In the genomic region with DNA sequence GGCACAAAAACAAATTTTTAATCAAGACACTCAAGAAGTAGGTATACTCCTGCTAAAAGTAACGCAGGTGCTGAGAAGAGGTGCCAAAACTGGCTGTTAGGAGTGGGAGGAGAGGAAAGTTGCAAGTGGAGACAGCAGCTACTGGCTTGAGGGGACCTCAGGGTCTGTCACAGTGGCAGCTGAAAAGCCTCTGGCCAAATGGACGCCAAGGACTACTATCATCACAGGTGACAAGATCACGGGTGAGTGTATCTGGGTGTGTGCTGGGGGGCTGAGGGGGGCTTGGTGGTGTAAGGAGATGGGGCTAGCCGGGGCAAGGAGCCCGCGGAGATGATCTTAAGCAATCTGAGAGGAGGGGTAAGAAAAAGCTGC, we compare ENCODE assay signal across 1 cellular context.
TF ChIP-seq lines count a peak whose summit lies in the region.

No MANE protein-coding gene starts in this region.

TF ChIP-seq in HCT116, 20 proteins besides CTCF, POLR2A, EP300 and RAD21 (continued from another document):
- no peak for TF ChIP-seq FOSL1 (IDR thresholded peaks at IDR 0.05; ENCODE audit: low read depth)
- TF ChIP-seq YY1 (IDR thresholded peaks at IDR 0.05; ENCODE audit: extremely low read depth, insufficient replicate concordance, low read depth, low read length), result no peak
- no peak for TF ChIP-seq SIN3A (IDR thresholded peaks at IDR 0.05; ENCODE audit: low read depth)
- no peak for TF ChIP-seq EZH2 (IDR thresholded peaks at IDR 0.05)
- TF ChIP-seq EZH2phosphoT487 (IDR thresholded peaks at IDR 0.05; ENCODE audit: borderline replicate concordance), result no peak
